ENCODE assay signal across 12 cellular contexts in the genomic region with DNA sequence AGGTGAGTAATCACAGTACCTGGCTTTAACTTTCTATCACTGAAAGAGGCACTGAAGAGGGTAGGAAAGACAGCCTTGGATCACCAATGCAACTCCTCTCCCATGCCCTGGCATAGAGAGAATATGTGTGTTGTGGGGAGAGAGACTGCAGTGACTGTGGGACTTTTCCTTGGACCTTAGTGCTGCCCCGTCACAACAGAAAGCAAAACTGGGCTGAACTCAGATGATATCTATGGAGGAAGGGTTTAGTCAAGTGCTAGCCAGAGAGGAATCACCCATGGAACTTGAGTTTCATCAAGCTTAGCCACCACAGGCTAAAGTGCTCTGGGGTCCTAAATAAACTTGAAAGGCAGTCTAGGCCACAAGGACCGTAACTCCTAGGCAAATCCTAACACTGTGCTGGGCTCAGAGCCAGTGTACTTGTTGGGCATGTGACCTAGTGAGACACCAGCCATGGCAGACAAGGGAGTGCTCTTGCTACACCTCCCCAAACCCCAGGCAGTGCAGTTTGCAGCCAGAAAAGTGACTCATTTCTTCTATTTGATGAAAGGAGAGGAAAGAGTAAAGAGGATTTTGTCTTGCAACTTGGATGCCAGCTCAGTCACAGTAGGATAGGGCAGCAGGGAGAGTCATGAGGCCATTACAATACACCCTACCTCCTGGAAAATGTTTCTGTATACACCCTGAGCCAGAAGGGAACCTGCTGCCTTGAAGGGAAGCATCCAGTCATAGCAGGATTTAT.
DNase-seq lines count a peak whose midpoint lies in the region; ATAC-seq and TF ChIP-seq lines count a peak whose summit lies in the region.
"Had no signal": no experiment of that assay in that cellular context is flagged by ENCODE, and none has a peak within 500 bp of the region (broad histone marks: within the 10 kb centered on the region; RNA-seq: fewer than 3 reads in every experiment).

No MANE protein-coding gene starts in this region.

- no peak overlapping the region for H3K4me3 ChIP-seq in cardiac fibroblast (replicated peaks in 1 of 2; ENCODE audit: low read depth in 2 of 2, low read length in 2 of 2)

- H3K4me1 Mint-ChIP-seq in stimulated activated effector memory CD8-positive, alpha-beta T cell treated with anti-CD3 and anti-CD28 coated beads, Interleukin-12 subunit alpha, Interleukin-12 subunit beta, amount 100 ng/mL, for 72 hours: no peaks in the 10 kb centered on the region
- H3K4me1 Mint-ChIP-seq: naive thymus-derived CD4-positive, alpha-beta T cell had no signal

- H3K36me3 Mint-ChIP-seq in stimulated activated effector memory CD8-positive, alpha-beta T cell treated with anti-CD3 and anti-CD28 coated beads, Interleukin-12 subunit alpha, Interleukin-12 subunit beta, amount 100 ng/mL, for 72 hours: no peaks in the 10 kb centered on the region
- H3K36me3 Mint-ChIP-seq: type B pancreatic cell had no signal

- no peak overlapping the region for H3K27ac Mint-ChIP-seq in stimulated activated effector memory CD8-positive, alpha-beta T cell treated with anti-CD3 and anti-CD28 coated beads, Interleukin-12 subunit alpha, Interleukin-12 subunit beta, amount 100 ng/mL, for 72 hours
- H3K27ac Mint-ChIP-seq: naive thymus-derived CD4-positive, alpha-beta T cell; type B pancreatic cell had no signal

- no peak for TF ChIP-seq CTCF in cardiac fibroblast (IDR thresholded peaks at IDR 0.05; ENCODE audit: low read depth, low read length)

- H3K4me3 Mint-ChIP-seq in stimulated activated effector memory CD8-positive, alpha-beta T cell treated with anti-CD3 and anti-CD28 coated beads, Interleukin-12 subunit alpha, Interleukin-12 subunit beta, amount 100 ng/mL, for 72 hours: no peak overlapping the region
- H3K4me3 Mint-ChIP-seq: naive thymus-derived CD4-positive, alpha-beta T cell; type B pancreatic cell had no signal

- DNase-seq in EH (ENCODE audit: low read depth) (peak; percentile 66), LoVo (ENCODE audit: low spot score) (peak; percentile 62), cardiac fibroblast (ENCODE audit: low read depth in 2 of 2) (peak; percentile 75 to 83), myocyte (ENCODE audit: low read depth) (peak; percentile 31), NCI-H2227 treated with DMSO at 0.1 percent for 48 hours (lab: John Stamatoyannopoulos, UW) (no peak), SW480 (ENCODE audit: low spot score) (no peak), SHP77 treated with DMSO at 0.1 percent for 48 hours (lab: John Stamatoyannopoulos, UW) (no peak)
- DNase-seq in stimulated activated effector memory CD8-positive, alpha-beta T cell treated with anti-CD3 and anti-CD28 coated beads, Interleukin-12 subunit alpha, Interleukin-12 subunit beta, amount 100 ng/mL, for 72 hours (ENCODE audit: low spot score in 2 of 2): no peak
- DNase-seq: DMS79; naive thymus-derived CD4-positive, alpha-beta T cell; stimulated activated CD4-positive, alpha-beta T cell treated with anti-CD3 and anti-CD28 coated beads, Interleukin-2, amount 100 ng/mL, for 48 hours had no signal

- peaks cover 17% of the 10 kb centered on the region for H3K9me3 Mint-ChIP-seq in stimulated activated effector memory CD8-positive, alpha-beta T cell treated with anti-CD3 and anti-CD28 coated beads, Interleukin-12 subunit alpha, Interleukin-12 subunit beta, amount 100 ng/mL, for 72 hours
- H3K9me3 Mint-ChIP-seq: type B pancreatic cell had no signal

- ATAC-seq in stimulated activated effector memory CD8-positive, alpha-beta T cell treated with anti-CD3 and anti-CD28 coated beads, Interleukin-12 subunit alpha, Interleukin-12 subunit beta, amount 100 ng/mL, for 72 hours: no peak
- ATAC-seq: naive thymus-derived CD4-positive, alpha-beta T cell had no signal

Comparison
In these comparisons a context has a peak if more than half of its experiments do, and no peak if none do; other contexts are left out.
1. DNase-seq: peak in EH (single experiment), LoVo (single experiment), cardiac fibroblast (2 of 2) and myocyte (single experiment); none in NCI-H2227 treated with DMSO at 0.1 percent for 48 hours (single experiment), SW480 (single experiment), SHP77 treated with DMSO at 0.1 percent for 48 hours (single experiment) and stimulated activated effector memory CD8-positive, alpha-beta T cell treated with anti-CD3 and anti-CD28 coated beads, Interleukin-12 subunit alpha, Interleukin-12 subunit beta, amount 100 ng/mL, for 72 hours (0 of 2).